In genomic region chr9:31541626-31542025, GRCh38 we compare ENCODE assay signal across 1 cellular context.
TF ChIP-seq lines count a peak whose summit lies in the region.

No MANE protein-coding gene starts in this region.

TF ChIP-seq in GM23338, 12 proteins besides CTCF, POLR2A, EP300 and RAD21 (continued from another document):
- TF ChIP-seq ETS1 (IDR thresholded peaks at IDR 0.05) (no peak), REST (IDR thresholded peaks at IDR 0.05; ENCODE audit: unreplicated experiment) (no peak)
